Comparison of ENCODE assay signal across 1 cellular context in genomic region chr10:52883996-52884871, GRCh38.
TF ChIP-seq lines count a peak whose summit lies in the region.

No MANE protein-coding gene starts in this region.

TF ChIP-seq in HepG2, 621 proteins besides CTCF, POLR2A, EP300 and RAD21 (continued from another document and continues in another):
- TF ChIP-seq TGIF2 (CRISPR knock-in tag; IDR thresholded peaks at IDR 0.05) (no peak), ISL2 (CRISPR knock-in tag; IDR thresholded peaks at IDR 0.05) (peak; percentile 18; the same call in 1 of the 2 replicates), ZNF720 (CRISPR knock-in tag; IDR thresholded peaks at IDR 0.05) (no peak), ZNF563 (CRISPR knock-in tag; IDR thresholded peaks at IDR 0.05) (no peak), ZC3H13 (CRISPR knock-in tag; IDR thresholded peaks at IDR 0.05) (no peak), ZNF318 (CRISPR knock-in tag; IDR thresholded peaks at IDR 0.05) (no peak), ZNF275 (CRISPR knock-in tag; IDR thresholded peaks at IDR 0.05; ENCODE audit: borderline replicate concordance) (no peak), HNRNPUL1 (IDR thresholded peaks at IDR 0.05; ENCODE audit: low read depth, low read length) (no peak), NR2F1 (CRISPR knock-in tag; IDR thresholded peaks at IDR 0.05) (peak in 1 of 2 experiments; percentile 51; a peak in 1 of 4 replicates), ATF4 (CRISPR knock-in tag; IDR thresholded peaks at IDR 0.05) (0 out of 4 replicates have a peak, but pooled peaks of 1 of the 2 experiments have one; percentile 12), MXD3 (CRISPR knock-in tag; IDR thresholded peaks at IDR 0.05) (no peak), ZGPAT (CRISPR knock-in tag; IDR thresholded peaks at IDR 0.05) (no peak), ZSCAN25 (CRISPR knock-in tag; IDR thresholded peaks at IDR 0.05) (no peak), JUN (CRISPR knock-in tag; IDR thresholded peaks at IDR 0.05) (peak; percentile 35; the same call in 1 of the 2 replicates), HIC2 (CRISPR knock-in tag; IDR thresholded peaks at IDR 0.05; ENCODE audit: low read depth) (no peak), HOXA9 (CRISPR knock-in tag; IDR thresholded peaks at IDR 0.05; ENCODE audit: borderline replicate concordance) (no peak), ZFP36 (IDR thresholded peaks at IDR 0.05; ENCODE audit: borderline replicate concordance, low read depth, low read length, partially characterized antibody) (no peak), ZMAT5 (CRISPR knock-in tag; IDR thresholded peaks at IDR 0.05; ENCODE audit: borderline replicate concordance, low read depth) (no peak), FOXP1 (IDR thresholded peaks at IDR 0.05) (no peak), FOXP1 (CRISPR knock-in tag; IDR thresholded peaks at IDR 0.05) (peak; percentile 52; the same call in 1 of the 2 replicates), ZNF350 (CRISPR knock-in tag; IDR thresholded peaks at IDR 0.05; ENCODE audit: borderline replicate concordance, low read depth) (no peak), ARNT (IDR thresholded peaks at IDR 0.05) (no peak), ZFP91 (CRISPR knock-in tag; IDR thresholded peaks at IDR 0.05; ENCODE audit: borderline replicate concordance) (no peak), ZBTB34 (CRISPR knock-in tag; IDR thresholded peaks at IDR 0.05) (no peak), ZMAT3 (CRISPR knock-in tag; conservative IDR thresholded peaks at IDR 0.05) (no peak), SMC3 (IDR thresholded peaks at IDR 0.05; ENCODE audit: low read length) (peak; percentile 61), MZF1 (CRISPR knock-in tag; IDR thresholded peaks at IDR 0.05; ENCODE audit: borderline replicate concordance) (no peak), ZNF839 (CRISPR knock-in tag; IDR thresholded peaks at IDR 0.05; ENCODE audit: borderline replicate concordance) (no peak), GMEB1 (CRISPR knock-in tag; IDR thresholded peaks at IDR 0.05; ENCODE audit: borderline replicate concordance) (no peak), ZFP41 (CRISPR knock-in tag; IDR thresholded peaks at IDR 0.05; ENCODE audit: borderline replicate concordance) (no peak), ZNF878 (CRISPR knock-in tag; IDR thresholded peaks at IDR 0.05) (no peak)
